In the genomic region with DNA sequence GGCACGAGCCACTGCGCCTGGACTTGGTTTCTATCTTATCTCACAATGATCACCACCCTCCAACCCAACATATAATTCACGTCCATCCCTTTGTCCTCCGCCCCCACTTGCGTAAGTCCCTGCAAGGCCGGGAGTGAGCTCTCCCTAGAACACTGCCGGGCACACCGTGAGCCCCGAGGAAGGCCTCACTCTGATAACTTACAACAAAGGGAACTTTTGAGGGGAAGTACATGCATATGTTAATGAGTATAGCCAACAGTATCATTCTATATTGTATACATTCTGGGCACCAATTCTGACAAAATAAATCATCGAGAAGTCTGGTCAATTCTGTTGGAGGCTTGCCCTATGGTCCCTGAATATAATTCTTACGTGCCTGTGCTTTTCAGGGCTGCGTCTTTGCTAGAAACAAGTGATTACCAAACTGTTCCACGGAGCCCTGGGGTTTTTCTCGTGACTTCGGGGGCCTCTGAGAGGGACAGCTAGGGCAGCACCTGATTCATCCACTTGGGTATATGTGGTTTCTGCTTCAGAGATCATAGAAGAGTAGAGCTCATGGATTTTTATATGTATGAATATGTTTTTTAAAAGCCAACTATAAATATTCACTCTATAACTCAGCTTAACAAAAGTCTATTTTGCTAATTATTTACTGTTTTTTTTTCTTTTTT, we compare ENCODE assay signal across 22 cellular contexts.
A peak's percentile ranks its signal among the peaks of the same experiment; 100 is the strongest.
DNase-seq lines count a peak whose midpoint lies in the region; ATAC-seq, FAIRE-seq and TF ChIP-seq lines count a peak whose summit lies in the region.
"Had no signal": no experiment of that assay in that cellular context is flagged by ENCODE, and none has a peak within 500 bp of the region (broad histone marks: within the 10 kb centered on the region; RNA-seq: fewer than 3 reads in every experiment).

No MANE protein-coding gene starts in this region.

- H2AFZ ChIP-seq in astrocyte (ENCODE audit: low read depth, low read length), result no peak overlapping the region

- intact Hi-C loops in sigmoid colon (cut with DNase I), result no loop called here

- peak overlapping the region; percentile 2 for H3K4me2 ChIP-seq in astrocyte (ENCODE audit: low read length)
- H3K4me2 ChIP-seq: BLaER1 treated with 17β-estradiol and CSF1 and Interleukin-3, amounts not matched to agents 10 nM and 100 nM had no signal

- H3K4me3 Mint-ChIP-seq in astrocyte (ENCODE audit: unreplicated experiment), result no peak overlapping the region
- no peak overlapping the region for H3K4me3 Mint-ChIP-seq in osteocyte (ENCODE audit: unreplicated experiment)
- H3K4me3 Mint-ChIP-seq: CD8-positive, alpha-beta T cell had no signal

- no peak overlapping the region for H3K9ac ChIP-seq in astrocyte (ENCODE audit: low read length)
- H3K9ac ChIP-seq: BLaER1 treated with 17β-estradiol and CSF1 and Interleukin-3, amounts not matched to agents 10 nM and 100 nM had no signal

- no peaks in the 10 kb centered on the region for H3K9me3 ChIP-seq in astrocyte (ENCODE audit: insufficient read depth, low read depth, low read length)
- no peaks in the 10 kb centered on the region for H3K9me3 ChIP-seq in sigmoid colon

- TF ChIP-seq EP300 in sigmoid colon (IDR thresholded peaks at IDR 0.05), result no peak

- no peak overlapping the region for H3K4me3 ChIP-seq in astrocyte (ENCODE audit: insufficient read depth, low read depth, low read length)
- H3K4me3 ChIP-seq in sigmoid colon, result no peak overlapping the region
- H3K4me3 ChIP-seq: BLaER1 treated with 17β-estradiol and CSF1 and Interleukin-3, amounts not matched to agents 10 nM and 100 nM; SJSA1 had no signal

- H3K9me3 Mint-ChIP-seq in astrocyte (ENCODE audit: unreplicated experiment) (peaks cover 3% of the 10 kb centered on the region), osteocyte (ENCODE audit: unreplicated experiment) (no peaks in the 10 kb centered on the region)
- H3K9me3 Mint-ChIP-seq: CD8-positive, alpha-beta T cell had no signal

- no peaks in the 10 kb centered on the region for H3K27me3 ChIP-seq in astrocyte (ENCODE audit: insufficient read depth, low read length)
- no peaks in the 10 kb centered on the region for H3K27me3 ChIP-seq in sigmoid colon
- H3K27me3 ChIP-seq: BLaER1 treated with 17β-estradiol and CSF1 and Interleukin-3, amounts not matched to agents 10 nM and 100 nM; SJSA1 had no signal

- H3K27me3 Mint-ChIP-seq in astrocyte (ENCODE audit: low read depth, unreplicated experiment), result no peaks in the 10 kb centered on the region
- H3K27me3 Mint-ChIP-seq in osteocyte (ENCODE audit: unreplicated experiment), result no peaks in the 10 kb centered on the region

- no peak for TF ChIP-seq POLR2A in sigmoid colon (IDR thresholded peaks at IDR 0.05)

- no peak for TF ChIP-seq CTCF in astrocyte (IDR thresholded peaks at IDR 0.05; ENCODE audit: insufficient read depth, low read depth, low read length)
- TF ChIP-seq CTCF in osteocyte (IDR thresholded peaks at IDR 0.05), result no peak
- TF ChIP-seq CTCF in sigmoid colon (IDR thresholded peaks at IDR 0.05), result no peak

- H3K36me3 Mint-ChIP-seq in astrocyte (ENCODE audit: low read depth, unreplicated experiment), result no peaks in the 10 kb centered on the region
- H3K36me3 Mint-ChIP-seq in osteocyte (ENCODE audit: unreplicated experiment), result no peaks in the 10 kb centered on the region

- ATAC-seq in GM18519 (IDR thresholded peaks at IDR 0.05; ENCODE audit: low FRiP score, unreplicated experiment) (peak; percentile 62), HG02610 (IDR thresholded peaks at IDR 0.05; ENCODE audit: unreplicated experiment) (peak; percentile 72), HG03520 (IDR thresholded peaks at IDR 0.05; ENCODE audit: unreplicated experiment) (no peak)
- ATAC-seq: CD8-positive, alpha-beta T cell; Right ventricle myocardium inferior had no signal

- 90 to 95% methylated on average over 15 of the region's 15 CpGs for WGBS in sigmoid colon, 2 donors

- no peak for FAIRE-seq in astrocyte (lab: Jason Lieb, UNC)
- FAIRE-seq: G401.6, H54 had no signal

- H3K4me1 Mint-ChIP-seq in astrocyte (ENCODE audit: low read depth, unreplicated experiment) (peaks cover 5% of the 10 kb centered on the region), osteocyte (ENCODE audit: unreplicated experiment) (peaks cover 32% of the 10 kb centered on the region)

- no peaks in the 10 kb centered on the region for H3K36me3 ChIP-seq in astrocyte (ENCODE audit: insufficient read depth, low read length)
- no peaks in the 10 kb centered on the region for H3K36me3 ChIP-seq in sigmoid colon
- H3K36me3 ChIP-seq: BLaER1 treated with 17β-estradiol and CSF1 and Interleukin-3, amounts not matched to agents 10 nM and 100 nM; SJSA1 had no signal

- H3K4me1 ChIP-seq in astrocyte (ENCODE audit: insufficient read depth, low read length) (peaks cover 18% of the 10 kb centered on the region), sigmoid colon (no peaks in the 10 kb centered on the region)
- H3K4me1 ChIP-seq: BLaER1 treated with 17β-estradiol and CSF1 and Interleukin-3, amounts not matched to agents 10 nM and 100 nM; SJSA1 had no signal

- H3K27ac ChIP-seq in astrocyte (ENCODE audit: low read depth, low read length) (no peak overlapping the region), caudate nucleus (ENCODE audit: low read depth, low read length) (no peak overlapping the region), sigmoid colon (no peak overlapping the region)
- H3K27ac ChIP-seq: BLaER1 treated with 17β-estradiol and CSF1 and Interleukin-3, amounts not matched to agents 10 nM and 100 nM; SJSA1 had no signal

- H3K27ac Mint-ChIP-seq in astrocyte (ENCODE audit: unreplicated experiment) (no peak overlapping the region), osteocyte (ENCODE audit: unreplicated experiment) (peak overlapping the region; percentile 69)
- H3K27ac Mint-ChIP-seq: CD8-positive, alpha-beta T cell had no signal

- no peak for DNase-seq in astrocyte (ENCODE audit: low read depth)
- no peak for DNase-seq in osteocyte (ENCODE audit: extremely low spot score, unreplicated experiment)
- no peak for DNase-seq in MV-4-11 (lab: John Stamatoyannopoulos, UW)
- DNase-seq in caudate nucleus (lab: John Stamatoyannopoulos, UW), result no peak
- no peak for DNase-seq in sigmoid colon
- DNase-seq: 8988T; Calu3; CD8-positive, alpha-beta T cell; DMS153; Kasumi-1; NCI-H1694 treated with DMSO at 0.1 percent for 48 hours; NCI-H446; NCI-H526; T-helper 1 cell had no signal

- no peaks in the 10 kb centered on the region for H3K79me2 ChIP-seq in astrocyte (ENCODE audit: insufficient read depth, low read length)

- H4K20me1 ChIP-seq in astrocyte (ENCODE audit: insufficient read depth, low read length), result no peaks in the 10 kb centered on the region
- H4K20me1 ChIP-seq: BLaER1 treated with 17β-estradiol and CSF1 and Interleukin-3, amounts not matched to agents 10 nM and 100 nM had no signal
